8 cellular contexts compared by ENCODE assay signal in the genomic region with DNA sequence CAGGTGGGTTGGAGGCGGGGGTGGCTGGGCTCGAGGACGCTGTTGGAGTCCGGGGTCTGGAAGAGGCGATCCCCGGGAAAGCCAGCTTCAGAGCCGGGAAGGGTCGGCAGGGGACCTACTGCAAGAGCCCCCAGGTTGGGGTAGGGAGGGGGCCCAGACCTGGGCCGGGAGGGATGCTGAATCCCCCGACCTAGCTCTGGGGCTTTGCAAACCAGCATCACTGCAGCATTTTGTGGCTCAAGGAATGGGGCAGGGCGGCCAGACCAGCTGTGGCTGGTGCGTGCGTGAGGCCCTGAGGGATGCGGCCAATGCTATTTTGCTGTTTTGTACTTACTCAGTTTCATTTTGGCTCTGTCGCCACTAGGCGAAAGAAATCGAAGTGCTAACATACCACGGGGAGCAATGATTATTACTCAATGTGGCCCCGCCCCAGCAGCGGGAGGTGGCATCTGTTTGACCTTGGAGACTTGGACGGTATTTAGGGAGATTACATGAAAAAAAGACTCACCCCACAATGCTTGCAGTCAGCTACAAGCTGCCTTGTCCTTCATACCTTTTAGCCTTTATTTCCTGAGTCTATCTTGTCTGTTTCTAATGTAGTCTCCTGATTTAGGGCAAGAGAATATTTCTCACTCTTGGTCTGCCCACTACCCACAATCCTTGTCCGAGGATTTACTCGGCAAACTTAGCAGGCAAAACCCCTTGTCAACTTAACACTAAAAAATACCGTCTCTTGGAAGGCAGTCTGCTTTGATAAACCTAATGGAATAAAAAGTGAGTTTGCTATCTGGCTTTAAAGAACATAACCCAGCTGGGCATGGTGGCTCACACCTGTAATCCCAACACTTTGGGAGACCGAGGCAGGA. TPM values are rescaled to one million over a fixed set of nuclear protein-coding genes. Genes with fewer than 3 reads are reported as not detected.
DNase-seq lines count a peak whose midpoint lies in the region; ATAC-seq and TF ChIP-seq lines count a peak whose summit lies in the region.

No MANE protein-coding gene starts in this region.

- peaks cover 49% of the 10 kb centered on the region for H4K20me1 ChIP-seq in BLaER1

- peaks cover 31% of the 10 kb centered on the region for H3K4me1 ChIP-seq in BLaER1
- H3K4me1 ChIP-seq in lower lobe of right lung: peaks cover 21% of the 10 kb centered on the region

- peaks cover 36% of the 10 kb centered on the region for H3K4me1 Mint-ChIP-seq in activated CD4-positive, alpha-beta T cell treated with anti-CD3 and anti-CD28 coated beads, Interleukin-2, amount 10 ng/mL, durations not matched to agents 7 days and 5 days

- H3K27me3 Mint-ChIP-seq in activated CD4-positive, alpha-beta T cell treated with anti-CD3 and anti-CD28 coated beads, Interleukin-2, amount 10 ng/mL, durations not matched to agents 7 days and 5 days: no peaks in the 10 kb centered on the region

- H3K9me3 ChIP-seq in BLaER1 (no peaks in the 10 kb centered on the region), lower lobe of right lung (no peaks in the 10 kb centered on the region)

- no peaks in the 10 kb centered on the region for H3K9me3 Mint-ChIP-seq in activated CD4-positive, alpha-beta T cell treated with anti-CD3 and anti-CD28 coated beads, Interleukin-2, amount 10 ng/mL, durations not matched to agents 7 days and 5 days

- peak overlapping the region; percentile 82 for H3K4me2 ChIP-seq in BLaER1

- CTCF ChIA-PET in activated CD4-positive, alpha-beta T cell treated with anti-CD3 and anti-CD28 coated beads, Interleukin-2, amount 10 ng/mL, durations not matched to agents 7 days and 5 days (lab: Charles Lee): interaction anchor here (0.6 to 10.8 kb wide), 10 partner anchors 10 to 142 kb away, joined by 3 to 102 read pairs (median 6); partner anchors contain the start of gene YWHAG

- TF ChIP-seq CTCF in dorsolateral prefrontal cortex (IDR thresholded peaks at IDR 0.05 in 54 of 56, conservative IDR thresholded peaks at IDR 0.05 in 2 of 56; ENCODE audit: low read depth in 1 of 56, partially characterized antibody in 56 of 56) (peak in 29 of 56 donors; percentile 4 to 46 (median 24)), lower lobe of right lung (IDR thresholded peaks at IDR 0.05) (no peak)

- ATAC-seq in GM19023 (IDR thresholded peaks at IDR 0.05; ENCODE audit: unreplicated experiment) (peak; percentile 50), HG03139 (IDR thresholded peaks at IDR 0.05; ENCODE audit: unreplicated experiment) (peak; percentile 32), lower lobe of right lung (peak; percentile 68 to 70)

- H3K9ac ChIP-seq in BLaER1: peak overlapping the region; percentile 84

- H3K36me3 ChIP-seq in BLaER1: peaks cover 26% of the 10 kb centered on the region
- peaks cover 4% of the 10 kb centered on the region for H3K36me3 ChIP-seq in lower lobe of right lung

- peaks cover 16% of the 10 kb centered on the region for H3K36me3 Mint-ChIP-seq in activated CD4-positive, alpha-beta T cell treated with anti-CD3 and anti-CD28 coated beads, Interleukin-2, amount 10 ng/mL, durations not matched to agents 7 days and 5 days (ENCODE audit: low read depth)

- DNase-seq in NCI-H510A (lab: John Stamatoyannopoulos, UW) (peak; percentile 38), dorsolateral prefrontal cortex (peak in 5 of 10 donors; percentile 31 to 65 (median 60)), lower lobe of right lung (peak; percentile 73)
- DNase-seq in activated CD4-positive, alpha-beta T cell treated with anti-CD3 and anti-CD28 coated beads, Interleukin-2, amount 10 ng/mL, durations not matched to agents 7 days and 5 days: peak; percentile 77
- DNase-seq in stimulated activated CD8-positive, alpha-beta memory T cell treated with anti-CD3 and anti-CD28 coated beads, Interleukin-15, amount 100 ng/mL, for 48 hours (ENCODE audit: low read depth in 2 of 2): peak; percentile 53 to 68

- H3K27ac ChIP-seq in BLaER1 (peak overlapping the region; percentile 84; the same call in 1 of the 2 replicates), dorsolateral prefrontal cortex (peak overlapping the region; percentile 78 to 99 (median 95)), lower lobe of right lung (peak overlapping the region; percentile 96)

- peak overlapping the region; percentile 94 for H3K4me3 Mint-ChIP-seq in activated CD4-positive, alpha-beta T cell treated with anti-CD3 and anti-CD28 coated beads, Interleukin-2, amount 10 ng/mL, durations not matched to agents 7 days and 5 days

- H3K4me3 ChIP-seq in BLaER1: peak overlapping the region; percentile 78
- peak overlapping the region; percentile 51 to 95 (median 82) for H3K4me3 ChIP-seq in dorsolateral prefrontal cortex
- peak overlapping the region; percentile 88 for H3K4me3 ChIP-seq in lower lobe of right lung

- H3K27ac Mint-ChIP-seq in activated CD4-positive, alpha-beta T cell treated with anti-CD3 and anti-CD28 coated beads, Interleukin-2, amount 10 ng/mL, durations not matched to agents 7 days and 5 days: peak overlapping the region; percentile 99

- H3K27me3 ChIP-seq in BLaER1 (no peaks in the 10 kb centered on the region), dorsolateral prefrontal cortex (no peaks in the 10 kb centered on the region), lower lobe of right lung (ENCODE audit: low read depth) (no peaks in the 10 kb centered on the region)

- POLR2A ChIA-PET in activated CD4-positive, alpha-beta T cell treated with anti-CD3 and anti-CD28 coated beads, Interleukin-2, amount 10 ng/mL, durations not matched to agents 7 days and 5 days (lab: Charles Lee): interaction anchor here (0.6 to 1.4 kb wide), 2 partner anchors 17 to 27 kb away, joined by 3 to 5 read pairs; no protein-coding TSS in a partner anchor

- intact Hi-C loops in dorsolateral prefrontal cortex (cut with DNase I): loop anchor here (1.0 kb wide), 2 partner anchors 40 to 41 kb away; partner anchors contain the start of gene YWHAG (in 1 of the 2)
- intact Hi-C loops in lower lobe of right lung (cut with DNase I): no loop called here

RNA-seq across cellular contexts. Expression of gene HSPB1, which starts 16.2 kb away (rescaled TPM):
- 10 to 100 TPM; 27.0 to 28.1 TPM for total RNA-seq in activated CD4-positive, alpha-beta T cell treated with anti-CD3 and anti-CD28 coated beads, Interleukin-2, amount 10 ng/mL, durations not matched to agents 7 days and 5 days
- total RNA-seq in dorsolateral prefrontal cortex: 1,000 to 10,000 TPM in 8 of 120 experiments, 100 to 1,000 TPM in 110, 10 to 100 TPM in 2; 98.5 to 2,404 (median 228) TPM
- 609 TPM for total RNA-seq in lower lobe of right lung

RNA-seq across cellular contexts. Expression of gene YWHAG, which starts 40.1 kb away (rescaled TPM):
- total RNA-seq in activated CD4-positive, alpha-beta T cell treated with anti-CD3 and anti-CD28 coated beads, Interleukin-2, amount 10 ng/mL, durations not matched to agents 7 days and 5 days: 10 to 100 TPM; 68.0 to 75.1 TPM
- total RNA-seq in dorsolateral prefrontal cortex (100 to 1,000 TPM; 221 to 937 (median 675) TPM), lower lobe of right lung (97.1 TPM)
